ENCODE assay signal across 8 cellular contexts in the genomic region with DNA sequence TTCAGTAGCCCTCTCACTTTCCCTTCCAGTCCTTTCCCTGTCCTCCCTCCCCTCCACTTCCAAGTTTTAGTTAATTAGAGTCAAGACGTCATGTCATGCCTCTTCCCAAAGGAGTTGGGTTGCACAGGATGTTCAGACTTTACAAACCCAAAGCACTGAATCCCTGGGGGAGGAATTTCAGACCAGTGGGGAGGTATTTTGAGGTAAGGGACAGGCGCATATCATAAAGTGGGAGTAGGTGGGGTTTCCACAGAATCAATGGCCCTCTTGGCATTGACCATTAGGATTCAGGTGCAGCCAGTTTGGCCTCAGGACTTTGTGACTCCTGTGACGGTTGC. TPM values are rescaled to one million over a fixed set of nuclear protein-coding genes. Genes with fewer than 3 reads are reported as not detected.
DNase-seq lines count a peak whose midpoint lies in the region; ATAC-seq and TF ChIP-seq lines count a peak whose summit lies in the region.

No MANE protein-coding gene starts in this region.

- TF ChIP-seq CTCF in HEK293 (tag by site-specific recombination; IDR thresholded peaks at IDR 0.05) (no peak), spleen (IDR thresholded peaks at IDR 0.05 in 8 of 11, conservative IDR thresholded peaks at IDR 0.05 in 3 of 11) (no peak)

- no peak for DNase-seq in activated CD8-positive, alpha-beta T cell treated with anti-CD3 and anti-CD28 coated beads, Interleukin-2, amount 10 ng/mL, durations not matched to agents 7 days and 5 days
- DNase-seq in spleen: no peak
- DNase-seq in SW480 (ENCODE audit: low spot score): no peak
- no peak for DNase-seq in SK-N-DZ (ENCODE audit: low spot score)
- DNase-seq in EL: no peak

- H3K4me1 ChIP-seq in HEK293 (ENCODE audit: control insufficient read depth, insufficient read depth, low read length) (no peaks in the 10 kb centered on the region), spleen (peaks cover 17 to 57% (median 37%) of the 10 kb centered on the region in 6 donors)

- peak overlapping the region; percentile 72 for H3K4me3 ChIP-seq in HEK293 (ENCODE audit: low read depth, low read length)
- H3K4me3 ChIP-seq in iPS-11a (ENCODE audit: low read depth, low read length): peak overlapping the region; percentile 99
- peak overlapping the region; percentile 68 to 96 (median 89) for H3K4me3 ChIP-seq in spleen

- 61 to 83% (median 74%) methylated on average over 2 to 3 of the region's 3 CpGs for WGBS in spleen, 5 donors

- no peaks in the 10 kb centered on the region for H3K9me3 Mint-ChIP-seq in activated CD8-positive, alpha-beta T cell treated with anti-CD3 and anti-CD28 coated beads, Interleukin-2, amount 10 ng/mL, durations not matched to agents 7 days and 5 days (ENCODE audit: insufficient read depth)

- H3K4me1 Mint-ChIP-seq in activated CD8-positive, alpha-beta T cell treated with anti-CD3 and anti-CD28 coated beads, Interleukin-2, amount 10 ng/mL, durations not matched to agents 7 days and 5 days (ENCODE audit: low read depth): peaks cover 30% of the 10 kb centered on the region

- POLR2A ChIA-PET in HEK293 (lab: Yijun Ruan, JAX): interaction anchor here (1.0 to 6.7 kb wide), 17 partner anchors 8 to 313 kb away, joined by 3 to 61 read pairs (median 6); a partner anchor contains a TSS
- POLR2A ChIA-PET in activated CD8-positive, alpha-beta T cell treated with anti-CD3 and anti-CD28 coated beads, Interleukin-2, amount 10 ng/mL, durations not matched to agents 7 days and 5 days (lab: Charles Lee): interaction anchor here (1.3 to 3.3 kb wide), 9 partner anchors 10 to 95 kb away, joined by 3 to 41 read pairs (median 13); a partner anchor contains a TSS

- intact Hi-C loops in spleen (cut with DNase I; ENCODE audit: low total_unique reads): no loop called here

- H3K36me3 ChIP-seq in HEK293 (ENCODE audit: control insufficient read depth in 2 of 2, insufficient read depth in 1 of 2, low read length in 2 of 2): peaks cover 0 to 30% of the 10 kb centered on the region in 2 experiments; a peak in 2 of 3 replicates
- peaks cover 0 to 32% (median 16%) of the 10 kb centered on the region in 6 donors for H3K36me3 ChIP-seq in spleen

- ATAC-seq in activated CD8-positive, alpha-beta T cell treated with anti-CD3 and anti-CD28 coated beads, Interleukin-2, amount 10 ng/mL, durations not matched to agents 7 days and 5 days: no peak
- ATAC-seq in GM19467 (IDR thresholded peaks at IDR 0.05; ENCODE audit: unreplicated experiment): no peak

- CTCF ChIA-PET in HEK293 (lab: Yijun Ruan, JAX): interaction anchor here (0.8 to 4.4 kb wide), 8 partner anchors 10 to 158 kb away, joined by 3 to 40 read pairs (median 4); a partner anchor contains a TSS
- CTCF ChIA-PET in activated CD8-positive, alpha-beta T cell treated with anti-CD3 and anti-CD28 coated beads, Interleukin-2, amount 10 ng/mL, durations not matched to agents 7 days and 5 days (lab: Charles Lee): interaction anchor here (1.0 to 5.6 kb wide), 11 partner anchors 10 to 72 kb away, joined by 3 to 68 read pairs (median 8); a partner anchor contains a TSS

- H3K27ac ChIP-seq in HEK293 (ENCODE audit: extremely low read depth, low read depth, low read length) (peak overlapping the region; percentile 50; the same call in 1 of the 2 replicates), spleen (peak overlapping the region; percentile 87 to 95 (median 92))

- no peak for TF ChIP-seq POLR2A in spleen (IDR thresholded peaks at IDR 0.05)

- H3K4me3 Mint-ChIP-seq in activated CD8-positive, alpha-beta T cell treated with anti-CD3 and anti-CD28 coated beads, Interleukin-2, amount 10 ng/mL, durations not matched to agents 7 days and 5 days: peak overlapping the region; percentile 92

- no peaks in the 10 kb centered on the region for H3K27me3 Mint-ChIP-seq in activated CD8-positive, alpha-beta T cell treated with anti-CD3 and anti-CD28 coated beads, Interleukin-2, amount 10 ng/mL, durations not matched to agents 7 days and 5 days (ENCODE audit: low read depth)

- peaks cover 21% of the 10 kb centered on the region for H3K36me3 Mint-ChIP-seq in activated CD8-positive, alpha-beta T cell treated with anti-CD3 and anti-CD28 coated beads, Interleukin-2, amount 10 ng/mL, durations not matched to agents 7 days and 5 days (ENCODE audit: low read depth)

- H3K9me3 ChIP-seq in HEK293 (ENCODE audit: control insufficient read depth, insufficient read depth, low read depth, low read length) (no peaks in the 10 kb centered on the region), spleen (no peaks in the 10 kb centered on the region)

- H3K27me3 ChIP-seq in spleen (replicated peaks in 1 of 7): no peaks in the 10 kb centered on the region

- peak overlapping the region; percentile 95 for H3K27ac Mint-ChIP-seq in activated CD8-positive, alpha-beta T cell treated with anti-CD3 and anti-CD28 coated beads, Interleukin-2, amount 10 ng/mL, durations not matched to agents 7 days and 5 days

TF ChIP-seq in HEK293, 187 proteins besides CTCF, POLR2A, EP300 and RAD21:
- no peak for TF ChIP-seq ZNF549 (tag by site-specific recombination; IDR thresholded peaks at IDR 0.05)
- peak; percentile 46; the same call in 1 of the 2 replicates for TF ChIP-seq PRDM1 (tag by site-specific recombination; IDR thresholded peaks at IDR 0.05)
TF ChIP-seq in HEK293: peak in this region for 1.

RNA-seq across cellular contexts. Expression of a gene that starts 0.7 kb away (rescaled TPM):
- 10 to 100 TPM; 26.7 to 27.5 TPM for total RNA-seq in activated CD8-positive, alpha-beta T cell treated with anti-CD3 and anti-CD28 coated beads, Interleukin-2, amount 10 ng/mL, durations not matched to agents 7 days and 5 days
- 100 to 1,000 TPM in 2 of 7 donors, 10 to 100 TPM in 5; 43.9 to 113 (median 59.8) TPM for total RNA-seq in spleen
- polyA plus RNA-seq in spleen: 10 to 100 TPM; 18.9 to 34.4 (median 19.9) TPM
- polyA plus RNA-seq in SK-N-DZ (2014; cell fraction: cytosol; rRNA removed): 21.7 and 47.0 TPM in 2 replicates
- polyA plus RNA-seq in SK-N-DZ (2014; cell fraction: nucleus; rRNA removed): 42.8 and 47.1 TPM in 2 replicates

RNA-seq across cellular contexts. Expression of a gene that starts 8.4 kb away (rescaled TPM):
- 10 to 100 TPM; 11.7 to 12.6 TPM for total RNA-seq in activated CD8-positive, alpha-beta T cell treated with anti-CD3 and anti-CD28 coated beads, Interleukin-2, amount 10 ng/mL, durations not matched to agents 7 days and 5 days
- total RNA-seq in spleen: 100 to 1,000 TPM in 5 of 7 donors, 10 to 100 TPM in 2; 59.1 to 129 (median 119) TPM
- 100 to 1,000 TPM; 136 to 227 (median 219) TPM for polyA plus RNA-seq in spleen
- 9.1 and 11.0 TPM in 2 replicates for polyA plus RNA-seq in SK-N-DZ (2014; cell fraction: cytosol; rRNA removed)
- polyA plus RNA-seq in SK-N-DZ (2014; cell fraction: nucleus; rRNA removed): 18.6 and 23.2 TPM in 2 replicates

RNA-seq across cellular contexts. Expression of a gene that starts 20.6 kb away (rescaled TPM):
- 10 to 100 TPM; 96.3 to 98.4 TPM for total RNA-seq in activated CD8-positive, alpha-beta T cell treated with anti-CD3 and anti-CD28 coated beads, Interleukin-2, amount 10 ng/mL, durations not matched to agents 7 days and 5 days
- total RNA-seq in spleen: 10 to 100 TPM; 53.6 to 82.4 (median 70.1) TPM
- polyA plus RNA-seq in spleen: 10 to 100 TPM; 15.7 to 35.0 (median 26.1) TPM
- 25.1 and 35.4 TPM in 2 replicates for polyA plus RNA-seq in SK-N-DZ (2014; cell fraction: cytosol; rRNA removed)
- 71.8 and 128 TPM in 2 replicates for polyA plus RNA-seq in SK-N-DZ (2014; cell fraction: nucleus; rRNA removed)

RNA-seq across cellular contexts. Expression of a gene that starts 34.6 kb away (rescaled TPM):
- 100 to 1,000 TPM; 164 to 171 TPM for total RNA-seq in activated CD8-positive, alpha-beta T cell treated with anti-CD3 and anti-CD28 coated beads, Interleukin-2, amount 10 ng/mL, durations not matched to agents 7 days and 5 days
- 10 to 100 TPM; 29.5 to 66.3 (median 42.5) TPM for total RNA-seq in spleen
- 100 to 1,000 TPM in 1 of 3 donors, 10 to 100 TPM in 2; 49.4 to 173 (median 72.7) TPM for polyA plus RNA-seq in spleen
- polyA plus RNA-seq in SK-N-DZ (2014; cell fraction: cytosol; rRNA removed): 25.6 and 28.8 TPM in 2 replicates
- 34.3 and 36.5 TPM in 2 replicates for polyA plus RNA-seq in SK-N-DZ (2014; cell fraction: nucleus; rRNA removed)

Comparison
In these comparisons a context has a peak if more than half of its experiments do, and no peak if none do; other contexts are left out.
1. RNA of a gene that starts 8.4 kb away (total RNA-seq): 59.1 to 129 TPM in spleen; 11.7 to 12.6 TPM in activated CD8-positive, alpha-beta T cell treated with anti-CD3 and anti-CD28 coated beads, Interleukin-2, amount 10 ng/mL, durations not matched to agents 7 days and 5 days; every median in the first group is over 4 times any median in the second.
2. Peak in every context shown above with its lines, with median percentiles within 50 percentile points of each other: H3K4me3 ChIP-seq.